9 cellular contexts compared by ENCODE assay signal in the genomic region with DNA sequence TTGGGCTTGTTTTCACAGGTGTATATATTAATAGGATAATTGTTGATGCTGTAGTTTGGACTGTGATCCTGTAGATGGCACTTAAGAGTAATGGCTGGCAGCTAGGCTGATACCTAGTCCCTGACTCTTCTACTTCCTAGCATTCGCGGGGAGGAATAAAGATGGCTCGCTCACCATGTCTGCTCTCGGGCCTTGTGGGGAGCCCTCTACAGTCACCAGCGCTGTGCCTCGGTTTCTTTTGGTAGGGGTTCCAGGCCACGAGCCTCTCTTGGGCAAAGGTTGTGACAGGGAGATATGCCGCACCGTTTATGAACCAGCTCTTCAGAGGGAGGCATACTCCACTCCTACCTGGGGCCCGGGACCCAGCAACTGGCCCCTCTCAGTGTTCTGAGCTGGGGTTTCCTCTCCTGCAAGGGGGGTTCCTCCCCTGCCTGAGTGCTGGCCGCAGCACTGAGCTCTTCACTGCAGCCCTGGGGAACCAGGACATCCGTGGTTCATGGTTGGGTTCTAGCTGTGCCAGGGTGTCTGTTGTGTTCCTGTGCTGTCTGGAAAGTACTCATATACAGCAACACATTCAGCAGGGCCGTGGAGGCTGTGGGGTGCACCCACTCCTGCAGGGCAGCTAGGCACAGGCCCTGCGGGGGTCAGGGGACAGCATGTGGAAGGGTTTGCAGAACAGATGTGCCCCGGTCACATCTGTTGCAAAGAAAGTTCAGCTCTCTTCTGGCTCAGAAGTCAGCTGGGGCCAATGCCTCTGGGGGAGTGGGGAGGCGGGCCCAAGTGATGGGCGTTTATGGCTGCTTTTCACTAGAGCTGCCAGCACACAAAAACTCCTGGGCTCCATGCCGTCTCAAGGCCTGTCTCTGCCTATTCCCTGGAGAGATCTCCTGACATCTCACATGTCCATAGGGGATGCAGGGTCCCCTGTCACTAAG.
A peak's percentile ranks its signal among the peaks of the same experiment; 100 is the strongest.
DNase-seq lines count a peak whose midpoint lies in the region; ATAC-seq, FAIRE-seq and TF ChIP-seq lines count a peak whose summit lies in the region.
"Had no signal": no experiment of that assay in that cellular context is flagged by ENCODE, and none has a peak within 500 bp of the region (broad histone marks: within the 10 kb centered on the region; RNA-seq: fewer than 3 reads in every experiment).

No MANE protein-coding gene starts in this region.

- H3K9me1 ChIP-seq in endothelial cell of umbilical vein (replicated peaks; ENCODE audit: control insufficient read depth, extremely low read depth, insufficient read depth, low read length): no peaks in the 10 kb centered on the region

- TF ChIP-seq POLR2A in endothelial cell of umbilical vein (IDR thresholded peaks at IDR 0.05; ENCODE audit: low read depth, low read length): no peak

- H3K4me3 ChIP-seq in endothelial cell of umbilical vein (replicated peaks in 1 of 3; ENCODE audit: insufficient read depth in 1 of 3, low read depth in 1 of 3, low read length in 3 of 3): no peak overlapping the region

- H3K4me2 ChIP-seq in endothelial cell of umbilical vein (ENCODE audit: insufficient read depth, low read length): no peak overlapping the region

- no peak overlapping the region for H3K9ac ChIP-seq in endothelial cell of umbilical vein (replicated peaks; ENCODE audit: extremely low read depth, insufficient read depth, low read length)

- TF ChIP-seq CTCF in D721Med (IDR thresholded peaks at IDR 0.05; ENCODE audit: insufficient read depth, missing control alignments) (peak; percentile 52), endothelial cell of umbilical vein (IDR thresholded peaks at IDR 0.05; ENCODE audit: extremely low read depth in 1 of 2, insufficient read depth in 1 of 2, low read depth in 1 of 2, low read length in 2 of 2) (peak; percentile 10 to 22)

- DNase-seq in D721Med (ENCODE audit: insufficient read length, low spot score): no peak
- peak; percentile 45 for DNase-seq in LoVo (ENCODE audit: low spot score)
- peak; percentile 2 for DNase-seq in endothelial cell of umbilical vein (ENCODE audit: low read depth, low spot score)
- DNase-seq in middle frontal gyrus (ENCODE audit: extremely low spot score, low spot score): no peak
- no peak for DNase-seq in stimulated activated CD8-positive, alpha-beta memory T cell treated with anti-CD3 and anti-CD28 coated beads, Interleukin-4, amount 100 ng/mL, for 48 hours
- no peak for DNase-seq in NK-92 treated with Interleukin-12 subunit alpha and Interleukin-12 subunit beta, amount 100 ng/mL, for 24 hours (lab: John Stamatoyannopoulos, UW)
- no peak for DNase-seq in AG08396 (ENCODE audit: low spot score)

- no peak overlapping the region for H2AFZ ChIP-seq in endothelial cell of umbilical vein (ENCODE audit: low read depth, low read length)

- no peaks in the 10 kb centered on the region for H4K20me1 ChIP-seq in endothelial cell of umbilical vein (replicated peaks; ENCODE audit: control insufficient read depth, extremely low read depth, insufficient read depth, low read length)

- no peaks in the 10 kb centered on the region for H3K27me3 ChIP-seq in endothelial cell of umbilical vein (ENCODE audit: control insufficient read depth in 2 of 2, insufficient read depth in 2 of 2, low read length in 2 of 2)

- dilution Hi-C loops in endothelial cell of umbilical vein (cut with MboI; ENCODE audit: extremely low pct_ligation_motif_present, low sequenced_read_pairs): no loop called here

- H3K79me2 ChIP-seq in endothelial cell of umbilical vein (ENCODE audit: control insufficient read depth, insufficient read depth, low read length): no peaks in the 10 kb centered on the region

- H3K4me1 ChIP-seq in endothelial cell of umbilical vein (ENCODE audit: control insufficient read depth, extremely low read depth, insufficient read depth, low read length): no peaks in the 10 kb centered on the region

- BruUV-seq in endothelial cell of umbilical vein (replicated peaks; lab: Mats Ljungman, UMichigan): no TSS peak

- H3K9me3 ChIP-seq in endothelial cell of umbilical vein (replicated peaks; ENCODE audit: control insufficient read depth, insufficient read depth, low read length): no peaks in the 10 kb centered on the region

- FAIRE-seq in D721Med (lab: Jason Lieb, UNC) (peak; percentile 89), endothelial cell of umbilical vein (lab: Jason Lieb, UNC) (no peak)

- H3K36me3 ChIP-seq in endothelial cell of umbilical vein (ENCODE audit: control insufficient read depth in 2 of 2, extremely low read depth in 1 of 2, insufficient read depth in 2 of 2, low read length in 2 of 2): no peaks in the 10 kb centered on the region

- intact Hi-C loops in endothelial cell of umbilical vein (cut with micrococcal nuclease): no loop called here

- CTCF ChIA-PET in endothelial cell of umbilical vein (lab: Charles Lee): interaction anchor here (0.8 to 2.3 kb wide), 11 partner anchors 10 to 717 kb away, joined by 3 to 13 read pairs (median 3); no protein-coding TSS in a partner anchor

- POLR2A ChIA-PET in endothelial cell of umbilical vein (lab: Charles Lee): no interaction called here

- ATAC-seq in GM19452 (IDR thresholded peaks at IDR 0.05; ENCODE audit: unreplicated experiment): peak; percentile 66

- no peak overlapping the region for H3K27ac ChIP-seq in endothelial cell of umbilical vein (ENCODE audit: insufficient read depth, low read depth, low read length)
- H3K27ac ChIP-seq: epithelial cell of prostate had no signal

TF ChIP-seq in endothelial cell of umbilical vein, 7 proteins besides CTCF, POLR2A, EP300 and RAD21:
- TF ChIP-seq JUN (IDR thresholded peaks at IDR 0.05; ENCODE audit: borderline replicate concordance, insufficient read depth, insufficient read length, low read depth): no peak
- no peak for TF ChIP-seq MYC (IDR thresholded peaks at IDR 0.05; ENCODE audit: low read depth, low read length)
- no peak for TF ChIP-seq FOS (IDR thresholded peaks at IDR 0.05; ENCODE audit: borderline replicate concordance, insufficient read depth, low read length)
- TF ChIP-seq, protein P1, sequence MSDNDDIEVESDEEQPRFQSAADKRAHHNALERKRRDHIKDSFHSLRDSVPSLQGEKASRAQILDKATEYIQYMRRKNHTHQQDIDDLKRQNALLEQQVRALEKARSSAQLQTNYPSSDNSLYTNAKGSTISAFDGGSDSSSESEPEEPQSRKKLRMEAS (IDR thresholded peaks at IDR 0.05; ENCODE audit: insufficient read depth, insufficient read length): no peak
- TF ChIP-seq GATA2 (IDR thresholded peaks at IDR 0.05; ENCODE audit: insufficient read depth, insufficient read length, low read depth, low read length): no peak

Comparison
In these comparisons a context has a peak if more than half of its experiments do, and no peak if none do; other contexts are left out.
1. DNase-seq: peak in LoVo (single experiment) and endothelial cell of umbilical vein (single experiment); none in D721Med (single experiment), middle frontal gyrus (single experiment), stimulated activated CD8-positive, alpha-beta memory T cell treated with anti-CD3 and anti-CD28 coated beads, Interleukin-4, amount 100 ng/mL, for 48 hours (single experiment), NK-92 treated with Interleukin-12 subunit alpha and Interleukin-12 subunit beta, amount 100 ng/mL, for 24 hours (single experiment) and AG08396 (single experiment).